Comparison of ENCODE assay signal across 23 cellular contexts in genomic region chr20:44703956-44704488, GRCh38. TPM values are rescaled to one million over a fixed set of nuclear protein-coding genes. Genes with fewer than 3 reads are reported as not detected.
DNase-seq lines count a peak whose midpoint lies in the region; ATAC-seq, FAIRE-seq and TF ChIP-seq lines count a peak whose summit lies in the region.
"Had no signal": no experiment of that assay in that cellular context is flagged by ENCODE, and none has a peak within 500 bp of the region (broad histone marks: within the 10 kb centered on the region; RNA-seq: fewer than 3 reads in every experiment).

No MANE protein-coding gene starts in this region.

- intact Hi-C loops in HepG2 (cut with micrococcal nuclease; ENCODE audit: unreplicated experiment) = no loop called here
- intact Hi-C loops in right lobe of liver (cut with DNase I) = no loop called here
- intact Hi-C loops in esophagus muscularis mucosa (cut with DNase I) = no loop called here
- intact Hi-C loops in sciatic nerve (cut with DNase I) = no loop called here
- intact Hi-C loops in vagina (cut with DNase I) = no loop called here

- TF ChIP-seq CTCF in HepG2 (CRISPR knock-in tag; IDR thresholded peaks at IDR 0.05) (no peak), right lobe of liver (IDR thresholded peaks at IDR 0.05) (no peak), esophagus muscularis mucosa (IDR thresholded peaks at IDR 0.05) (no peak), vagina (IDR thresholded peaks at IDR 0.05) (no peak)

- H3K4me1 ChIP-seq in HepG2 (ENCODE audit: insufficient read depth, low read length) = peaks cover 8% of the 10 kb centered on the region; the same call in 1 of the 2 replicates
- no peaks in the 10 kb centered on the region for H3K4me1 ChIP-seq in right lobe of liver
- H3K4me1 ChIP-seq in esophagus muscularis mucosa = peaks cover 34 to 84% (median 65%) of the 10 kb centered on the region in 4 donors
- peaks cover 52% of the 10 kb centered on the region for H3K4me1 ChIP-seq in vagina

- H2AFZ ChIP-seq in HepG2 (ENCODE audit: low read length) = no peak overlapping the region

- H3K4me3 ChIP-seq in HepG2 (replicated peaks in 1 of 3; ENCODE audit: insufficient read depth in 1 of 3, low read depth in 2 of 3, low read length in 3 of 3) = no peak overlapping the region
- H3K4me3 ChIP-seq in right lobe of liver = no peak overlapping the region
- no peak overlapping the region for H3K4me3 ChIP-seq in esophagus muscularis mucosa
- H3K4me3 ChIP-seq in vagina = no peak overlapping the region
- H3K4me3 ChIP-seq: lower lobe of right lung had no signal

- H3K9me3 ChIP-seq in HepG2 (ENCODE audit: low read length) (no peaks in the 10 kb centered on the region), right lobe of liver (no peaks in the 10 kb centered on the region), esophagus muscularis mucosa (no peaks in the 10 kb centered on the region), vagina (no peaks in the 10 kb centered on the region)
- H3K9me3 ChIP-seq: lower lobe of right lung had no signal

- H3K27me3 ChIP-seq in HepG2 (ENCODE audit: control insufficient read depth in 1 of 2, insufficient read depth in 2 of 2, low read length in 2 of 2) (peaks cover 6 to 32% of the 10 kb centered on the region in 2 experiments; a peak in 3 of 5 replicates), right lobe of liver (no peaks in the 10 kb centered on the region), esophagus muscularis mucosa (no peaks in the 10 kb centered on the region), vagina (no peaks in the 10 kb centered on the region)

- WGBS in HepG2 (ENCODE audit: low lambda C conversion rate) = 18% methylated on average over 9 of the region's 9 CpGs
- WGBS in right lobe of liver (ENCODE audit: insufficient coverage, low coverage, low lambda C conversion rate, missing lambda C conversion rate) = 79% methylated on average over 2 of the region's 9 CpGs
- 94% methylated on average over 9 of the region's 9 CpGs for WGBS in esophagus muscularis mucosa

- TF ChIP-seq POLR2A in HepG2 (IDR thresholded peaks at IDR 0.05; ENCODE audit: insufficient read depth in 1 of 2, low read depth in 2 of 2, low read length in 2 of 2) = no peak
- TF ChIP-seq POLR2A in right lobe of liver (IDR thresholded peaks at IDR 0.05) = no peak
- TF ChIP-seq POLR2A in esophagus muscularis mucosa (IDR thresholded peaks at IDR 0.05; ENCODE audit: low read depth) = no peak
- TF ChIP-seq POLR2A in vagina (IDR thresholded peaks at IDR 0.05) = no peak

- no peak for TF ChIP-seq EP300 in HepG2 (IDR thresholded peaks at IDR 0.05; ENCODE audit: low read depth in 2 of 2, low read length in 2 of 2)
- no peak for TF ChIP-seq EP300 in HepG2 (CRISPR knock-in tag; IDR thresholded peaks at IDR 0.05; ENCODE audit: borderline replicate concordance)
- TF ChIP-seq EP300 in esophagus muscularis mucosa (IDR thresholded peaks at IDR 0.05) = no peak

- no peak for DNase-seq in HepG2 (ENCODE audit: low spot score)
- no peak for DNase-seq in right lobe of liver
- DNase-seq in esophagus muscularis mucosa (ENCODE audit: extremely low spot score) = no peak
- peak; percentile 47 for DNase-seq in sciatic nerve (ENCODE audit: low spot score)
- peak in 1 of 2 donors; percentile 83 for DNase-seq in vagina (ENCODE audit: extremely low spot score in 2 of 2)
- DNase-seq in ureter (ENCODE audit: low spot score) = no peak
- DNase-seq: activated CD4-positive, alpha-beta T cell treated with anti-CD3 and anti-CD28 coated beads, Interleukin-2, amount 10 ng/mL, durations not matched to agents 24 days and 14 days; CD8-positive, alpha-beta T cell; central memory CD4-positive, alpha-beta T cell; DND-41; effector CD4-positive, alpha-beta T cell; Karpas-422; lower lobe of right lung; NCI-H1048; NCI-H2081; NCI-H510A treated with DMSO at 0.1 percent for 48 hours; SHP77; stimulated activated naive CD8-positive, alpha-beta T cell treated with anti-CD3 and anti-CD28 coated beads, Interleukin-15, amount 100 ng/mL, for 72 hours; T-helper 1 cell had no signal

- in situ Hi-C loops in HepG2 (cut with HindIII; ENCODE audit: extremely low pct_ligation_motif_present, low pct_unique_long_range_greater_than_20kb) = no loop called here

- ATAC-seq in HepG2 = no peak
- ATAC-seq in right lobe of liver = no peak
- ATAC-seq in sciatic nerve = no peak
- no peak for ATAC-seq in HG02759 (IDR thresholded peaks at IDR 0.05; ENCODE audit: unreplicated experiment)
- ATAC-seq in HG03460 (IDR thresholded peaks at IDR 0.05; ENCODE audit: unreplicated experiment) = no peak
- ATAC-seq: CD8-positive, alpha-beta T cell; stimulated activated naive CD8-positive, alpha-beta T cell treated with anti-CD3 and anti-CD28 coated beads, Interleukin-15, amount 100 ng/mL, for 72 hours had no signal

- H3K27ac ChIP-seq in HepG2 (ENCODE audit: extremely low read length, insufficient read depth, low read length) = no peak overlapping the region
- no peak overlapping the region for H3K27ac ChIP-seq in right lobe of liver
- peak overlapping the region; percentile 82 to 91 (median 84) for H3K27ac ChIP-seq in esophagus muscularis mucosa (replicated peaks in 1 of 4)
- H3K27ac ChIP-seq in vagina = peak overlapping the region; percentile 83

- H3K9ac ChIP-seq in HepG2 (ENCODE audit: insufficient read depth, low read depth, low read length) = no peak overlapping the region

- FAIRE-seq in HepG2 (lab: Jason Lieb, UNC) = no peak

- TF ChIP-seq RAD21 in HepG2 (CRISPR knock-in tag; IDR thresholded peaks at IDR 0.05) = no peak

- no peak overlapping the region for H3K4me2 ChIP-seq in HepG2 (ENCODE audit: low read depth, low read length)

- CTCF ChIA-PET in HepG2 (lab: Yijun Ruan, JAX; ENCODE audit: low intra/inter-chr PET ratio, low total read pairs) = no interaction called here

- no peaks in the 10 kb centered on the region for H4K20me1 ChIP-seq in HepG2 (ENCODE audit: insufficient read depth, low read length)

- POLR2A ChIA-PET in HepG2 (lab: Yijun Ruan, JAX) = no interaction called here

- BruUV-seq in HepG2 (replicated peaks; lab: Mats Ljungman, UMichigan) = no TSS peak

- H3K36me3 ChIP-seq in HepG2 (replicated peaks in 1 of 2; ENCODE audit: control insufficient read depth in 1 of 2, insufficient read depth in 2 of 2, low read length in 2 of 2) (no peaks in the 10 kb centered on the region), right lobe of liver (no peaks in the 10 kb centered on the region), esophagus muscularis mucosa (no peaks in the 10 kb centered on the region), vagina (no peaks in the 10 kb centered on the region)
- H3K36me3 ChIP-seq: lower lobe of right lung had no signal

- no peaks in the 10 kb centered on the region for H3K79me2 ChIP-seq in HepG2 (ENCODE audit: insufficient read depth, low read length)

RNA-seq across cellular contexts. Expression of gene CCN5, which starts 11.1 kb away (rescaled TPM):
- not detected in 2 replicates for total RNA-seq in HepG2 (2016; rRNA removed; fragmentation: Illumina TruSeq; extraction: Trizol)
- not detected in 2 replicates for total RNA-seq in HepG2 (2016; cell fraction: cytosol; rRNA removed; fragmentation: Illumina TruSeq; extraction: Trizol; ENCODE audit: low read depth)
- not detected in 2 replicates for total RNA-seq in HepG2 (2016; cell fraction: insoluble cytoplasmic fraction; rRNA removed; fragmentation: Illumina TruSeq; extraction: Trizol)
- total RNA-seq in HepG2 (2016; cell fraction: membrane; rRNA removed; fragmentation: Illumina TruSeq; extraction: Trizol) = not detected in 2 replicates
- not detected in 2 replicates for total RNA-seq in HepG2 (2016; cell fraction: nucleus; rRNA removed; fragmentation: Illumina TruSeq; extraction: Trizol)
- polyA plus RNA-seq in HepG2 (2011; rRNA removed) = 0.12 and 0.17 TPM in 2 replicates
- polyA plus RNA-seq in HepG2 (2011; cell fraction: cytosol; rRNA removed) = 0.12 and 0.31 TPM in 2 replicates
- polyA plus RNA-seq in HepG2 (2011; cell fraction: nucleus; rRNA removed) = 0.12 and 0.23 TPM in 2 replicates
- not detected in 2 replicates for polyA plus RNA-seq in HepG2 (2012)
- not detected in 2 replicates for polyA plus RNA-seq in HepG2 (2016; cell fraction: cytosol; fragmentation: Illumina TruSeq; extraction: Trizol; ENCODE audit: low read depth)
- polyA plus RNA-seq in HepG2 (2016; cell fraction: insoluble cytoplasmic fraction; fragmentation: Illumina TruSeq; extraction: Trizol; ENCODE audit: low read depth) = not detected in 2 replicates
- polyA plus RNA-seq in HepG2 (2016; cell fraction: membrane; fragmentation: Illumina TruSeq; extraction: Trizol; ENCODE audit: low read depth) = not detected in 2 replicates
- not detected in 2 replicates for polyA plus RNA-seq in HepG2 (2016; cell fraction: nucleus; fragmentation: Illumina TruSeq; extraction: Trizol; ENCODE audit: insufficient read depth, low read depth)
- polyA minus RNA-seq in HepG2 (2011; rRNA and poly(A)+ RNA removed; ENCODE audit: low replicate concordance) = 0.08 and 46.2 TPM in 2 replicates
- polyA minus RNA-seq in HepG2 (2011; cell fraction: cytosol; rRNA and poly(A)+ RNA removed) = 1.5 and 3.3 TPM in 2 replicates
- 1.1 and 1.7 TPM in 2 replicates for polyA minus RNA-seq in HepG2 (2011; cell fraction: nucleus; rRNA and poly(A)+ RNA removed)
- 1 to 10 TPM in 5 of 6 experiments, under 1 TPM in 1; 0.92 to 6.1 (median 1.5) TPM for total RNA-seq in right lobe of liver
- 100 to 1,000 TPM; 350 to 833 (median 456) TPM for total RNA-seq in esophagus muscularis mucosa
- 147 TPM for total RNA-seq in sciatic nerve
- 134 TPM for total RNA-seq in vagina
- total RNA-seq in ureter = 1.1 TPM
- total RNA-seq: activated CD4-positive, alpha-beta T cell treated with anti-CD3 and anti-CD28 coated beads, Interleukin-2, amount 10 ng/mL, durations not matched to agents 24 days and 14 days; activated T-helper 2 cell treated with anti-CD3 and anti-CD28 coated beads, Interferon-gamma antibody, Interleukin-2, Interleukin-4, amounts not matched to agents 10 μg/mL and 5 μg/mL and 100 μg/mL, durations not matched to agents 14 hours and 24 hours and 36 hours; CD8-positive, alpha-beta T cell; glomerular endothelial cell had no signal

RNA-seq across cellular contexts. Expression of gene KCNK15, which starts 41.6 kb away (rescaled TPM):
- total RNA-seq in HepG2 (2016; rRNA removed; fragmentation: Illumina TruSeq; extraction: Trizol) (not detected in 2 replicates), right lobe of liver (under 1 TPM in 4 of 6 experiments, not detected in 2; 0.07 to 0.43 (median 0.19) TPM), esophagus muscularis mucosa (1 to 10 TPM; 3.6 to 5.6 (median 5.0) TPM), sciatic nerve (3.2 TPM), vagina (1.5 TPM), ureter (3.4 TPM)
- not detected in 2 replicates for total RNA-seq in HepG2 (2016; cell fraction: cytosol; rRNA removed; fragmentation: Illumina TruSeq; extraction: Trizol; ENCODE audit: low read depth)
- not detected in 2 replicates for total RNA-seq in HepG2 (2016; cell fraction: insoluble cytoplasmic fraction; rRNA removed; fragmentation: Illumina TruSeq; extraction: Trizol)
- total RNA-seq in HepG2 (2016; cell fraction: membrane; rRNA removed; fragmentation: Illumina TruSeq; extraction: Trizol) = not detected in 2 replicates
- not detected in 2 replicates for total RNA-seq in HepG2 (2016; cell fraction: nucleus; rRNA removed; fragmentation: Illumina TruSeq; extraction: Trizol)
- polyA plus RNA-seq in HepG2 (2011; rRNA removed) = 0.03 TPM in 1 of 2 replicates, not detected in the other
- polyA plus RNA-seq in HepG2 (2011; cell fraction: cytosol; rRNA removed) = not detected in 2 replicates
- not detected in 2 replicates for polyA plus RNA-seq in HepG2 (2011; cell fraction: nucleus; rRNA removed)
- not detected in 2 replicates for polyA plus RNA-seq in HepG2 (2012)
- polyA plus RNA-seq in HepG2 (2016; cell fraction: cytosol; fragmentation: Illumina TruSeq; extraction: Trizol; ENCODE audit: low read depth) = not detected in 2 replicates
- polyA plus RNA-seq in HepG2 (2016; cell fraction: insoluble cytoplasmic fraction; fragmentation: Illumina TruSeq; extraction: Trizol; ENCODE audit: low read depth) = not detected in 2 replicates
- polyA plus RNA-seq in HepG2 (2016; cell fraction: membrane; fragmentation: Illumina TruSeq; extraction: Trizol; ENCODE audit: low read depth) = not detected in 2 replicates
- not detected in 2 replicates for polyA plus RNA-seq in HepG2 (2016; cell fraction: nucleus; fragmentation: Illumina TruSeq; extraction: Trizol; ENCODE audit: insufficient read depth, low read depth)
- 26.5 TPM in 1 of 2 replicates, not detected in the other for polyA minus RNA-seq in HepG2 (2011; rRNA and poly(A)+ RNA removed; ENCODE audit: low replicate concordance)
- polyA minus RNA-seq in HepG2 (2011; cell fraction: cytosol; rRNA and poly(A)+ RNA removed) = 0.20 and 0.35 TPM in 2 replicates
- 0.39 TPM in 1 of 2 replicates, not detected in the other for polyA minus RNA-seq in HepG2 (2011; cell fraction: nucleus; rRNA and poly(A)+ RNA removed)
- total RNA-seq: CD8-positive, alpha-beta T cell had no signal

RNA-seq across cellular contexts. Expression of gene ADA, which starts 52.5 kb away (rescaled TPM):
- total RNA-seq in HepG2 (2016; rRNA removed; fragmentation: Illumina TruSeq; extraction: Trizol) = 2.5 and 2.7 TPM in 2 replicates
- total RNA-seq in HepG2 (2016; cell fraction: cytosol; rRNA removed; fragmentation: Illumina TruSeq; extraction: Trizol; ENCODE audit: low read depth) = 1.3 and 2.8 TPM in 2 replicates
- total RNA-seq in HepG2 (2016; cell fraction: insoluble cytoplasmic fraction; rRNA removed; fragmentation: Illumina TruSeq; extraction: Trizol) = 2.0 and 2.9 TPM in 2 replicates
- total RNA-seq in HepG2 (2016; cell fraction: membrane; rRNA removed; fragmentation: Illumina TruSeq; extraction: Trizol) = 1.9 and 2.5 TPM in 2 replicates
- 1.4 and 1.6 TPM in 2 replicates for total RNA-seq in HepG2 (2016; cell fraction: nucleus; rRNA removed; fragmentation: Illumina TruSeq; extraction: Trizol)
- 9.8 and 11.3 TPM in 2 replicates for polyA plus RNA-seq in HepG2 (2011; rRNA removed)
- 9.6 and 12.4 TPM in 2 replicates for polyA plus RNA-seq in HepG2 (2011; cell fraction: cytosol; rRNA removed)
- polyA plus RNA-seq in HepG2 (2011; cell fraction: nucleus; rRNA removed) = 13.3 and 16.8 TPM in 2 replicates
- polyA plus RNA-seq in HepG2 (2012) = 5.1 and 6.0 TPM in 2 replicates
- 2.7 and 3.0 TPM in 2 replicates for polyA plus RNA-seq in HepG2 (2016; cell fraction: cytosol; fragmentation: Illumina TruSeq; extraction: Trizol; ENCODE audit: low read depth)
- 4.0 and 4.3 TPM in 2 replicates for polyA plus RNA-seq in HepG2 (2016; cell fraction: insoluble cytoplasmic fraction; fragmentation: Illumina TruSeq; extraction: Trizol; ENCODE audit: low read depth)
- 3.2 TPM in 2 replicates for polyA plus RNA-seq in HepG2 (2016; cell fraction: membrane; fragmentation: Illumina TruSeq; extraction: Trizol; ENCODE audit: low read depth)
- polyA plus RNA-seq in HepG2 (2016; cell fraction: nucleus; fragmentation: Illumina TruSeq; extraction: Trizol; ENCODE audit: insufficient read depth, low read depth) = 4.3 and 4.8 TPM in 2 replicates
- polyA minus RNA-seq in HepG2 (2011; rRNA and poly(A)+ RNA removed; ENCODE audit: low replicate concordance) = 7.0 and 23.8 TPM in 2 replicates
- polyA minus RNA-seq in HepG2 (2011; cell fraction: cytosol; rRNA and poly(A)+ RNA removed) = 2.5 and 2.9 TPM in 2 replicates
- polyA minus RNA-seq in HepG2 (2011; cell fraction: nucleus; rRNA and poly(A)+ RNA removed) = 2.5 and 2.8 TPM in 2 replicates
- total RNA-seq in right lobe of liver = 1 to 10 TPM; 2.2 to 8.6 (median 3.7) TPM
- total RNA-seq in esophagus muscularis mucosa = 10 to 100 TPM in 3 of 4 donors, 1 to 10 TPM in 1; 9.6 to 18.4 (median 13.4) TPM
- 7.7 TPM for total RNA-seq in sciatic nerve
- total RNA-seq in vagina = 25.3 TPM
- 3.6 TPM for total RNA-seq in ureter

Comparison
In these comparisons a context has a peak if more than half of its experiments do, and no peak if none do; other contexts are left out.
1. H3K27ac ChIP-seq: peak in esophagus muscularis mucosa (4 of 4) and vagina (single experiment); none in HepG2 (single experiment) and right lobe of liver (0 of 3).
2. RNA of gene CCN5, which starts 11.1 kb away (total RNA-seq): 350 to 833 TPM in esophagus muscularis mucosa, 147 TPM in sciatic nerve (single experiment) and 134 TPM in vagina (single experiment); 0.92 to 6.1 TPM in right lobe of liver, 1.1 TPM in ureter (single experiment) and not detected in HepG2; every median in the first group is over 10 times any median in the second.